In genomic region chr6:138162947-138163569, GRCh38 we compare ENCODE assay signal across 12 cellular contexts. TPM values are rescaled to one million over a fixed set of nuclear protein-coding genes. Genes with fewer than 3 reads are reported as not detected.
A peak's percentile ranks its signal among the peaks of the same experiment; 100 is the strongest.
DNase-seq lines count a peak whose midpoint lies in the region; ATAC-seq, FAIRE-seq and TF ChIP-seq lines count a peak whose summit lies in the region.
"Had no signal": no experiment of that assay in that cellular context is flagged by ENCODE, and none has a peak within 500 bp of the region (broad histone marks: within the 10 kb centered on the region; RNA-seq: fewer than 3 reads in every experiment).

No MANE protein-coding gene starts in this region.

- no peaks in the 10 kb centered on the region for H3K9me3 Mint-ChIP-seq in CD4-positive, alpha-beta T cell
- no peaks in the 10 kb centered on the region for H3K9me3 Mint-ChIP-seq in HFFc6
- H3K9me3 Mint-ChIP-seq in naive thymus-derived CD8-positive, alpha-beta T cell: no peaks in the 10 kb centered on the region

- peak overlapping the region; percentile 58 for H3K4me3 Mint-ChIP-seq in CD4-positive, alpha-beta T cell
- peak overlapping the region; percentile 71 for H3K4me3 Mint-ChIP-seq in HFFc6
- H3K4me3 Mint-ChIP-seq in naive thymus-derived CD8-positive, alpha-beta T cell: peak overlapping the region; percentile 44 to 79 (median 72)

- no peaks in the 10 kb centered on the region for H3K36me3 Mint-ChIP-seq in CD4-positive, alpha-beta T cell (ENCODE audit: low read depth)
- no peaks in the 10 kb centered on the region for H3K36me3 Mint-ChIP-seq in HFFc6 (ENCODE audit: low read depth)
- peaks cover 0 to 2% (median 0%) of the 10 kb centered on the region in 3 donors for H3K36me3 Mint-ChIP-seq in naive thymus-derived CD8-positive, alpha-beta T cell

- CTCF ChIA-PET in CD4-positive, alpha-beta T cell (lab: Charles Lee): no interaction called here
- CTCF ChIA-PET in GM12878 (lab: Yijun Ruan, JAX): no interaction called here

- no peak overlapping the region for H3K4me3 ChIP-seq in GM12878

- no peak for DNase-seq in CD4-positive, alpha-beta T cell
- DNase-seq in HFFc6 (no peak), GM12878 (ENCODE audit: low read depth, low spot score) (no peak), NCI-H2029 (lab: John Stamatoyannopoulos, UW) (no peak), NCI-H2081 (lab: John Stamatoyannopoulos, UW) (no peak), GM19240 (ENCODE audit: insufficient read length, low spot score) (no peak)
- DNase-seq in naive thymus-derived CD8-positive, alpha-beta T cell: no peak
- DNase-seq in stimulated activated CD4-positive, alpha-beta T cell treated with anti-CD3 and anti-CD28 coated beads, Interleukin-1b, Interleukin-23, amount 100 ng/mL, for 48 hours: no peak

- no peak overlapping the region for H3K27ac ChIP-seq in CD4-positive, alpha-beta T cell (ENCODE audit: low read depth, low read length)
- no peak overlapping the region for H3K27ac ChIP-seq in GM12878 (ENCODE audit: control insufficient read depth, insufficient read depth)

- H4K20me1 ChIP-seq in GM12878 (ENCODE audit: control insufficient read depth, insufficient read depth): no peaks in the 10 kb centered on the region

- TF ChIP-seq POLR2A in GM12878 (IDR thresholded peaks at IDR 0.05; ENCODE audit: low read depth, low read length): no peak

- peaks cover 15% of the 10 kb centered on the region for H3K4me1 Mint-ChIP-seq in CD4-positive, alpha-beta T cell (ENCODE audit: low read depth)
- H3K4me1 Mint-ChIP-seq in HFFc6 (ENCODE audit: low read depth): peaks cover 6% of the 10 kb centered on the region; the same call in 1 of the 2 replicates
- H3K4me1 Mint-ChIP-seq in naive thymus-derived CD8-positive, alpha-beta T cell: peaks cover 6 to 16% (median 12%) of the 10 kb centered on the region in 4 donors

- POLR2A ChIA-PET in CD4-positive, alpha-beta T cell (lab: Charles Lee): no interaction called here
- POLR2A ChIA-PET in GM12878 (lab: Charles Lee): no interaction called here
- POLR2A ChIA-PET in naive thymus-derived CD8-positive, alpha-beta T cell (lab: Charles Lee): no interaction called here

- H2AFZ ChIP-seq in GM12878 (ENCODE audit: control insufficient read depth, low read depth, low read length): no peak overlapping the region

- H3K4me2 ChIP-seq in GM12878 (ENCODE audit: control insufficient read depth, insufficient read depth): no peak overlapping the region

- TF ChIP-seq CTCF in CD4-positive, alpha-beta T cell (IDR thresholded peaks at IDR 0.05): no peak
- no peak for TF ChIP-seq CTCF in HFFc6 (IDR thresholded peaks at IDR 0.05)
- TF ChIP-seq CTCF in GM12878 (IDR thresholded peaks at IDR 0.05 in 2 of 3, conservative IDR thresholded peaks at IDR 0.05 in 1 of 3; ENCODE audit: control insufficient read depth in 2 of 3, extremely low read depth in 1 of 3, insufficient read depth in 1 of 3, low read depth in 3 of 3, low read length in 3 of 3): no peak

- FAIRE-seq in GM12878 (lab: Jason Lieb, UNC): no peak
- FAIRE-seq: endometrium had no signal

- WGBS in GM12878 (ENCODE audit: insufficient coverage, insufficient replicate concordance, low lambda C conversion rate, missing lambda C conversion rate): 45% methylated on average over 5 of the region's 5 CpGs

- BruUV-seq in GM12878 (replicated peaks; lab: Mats Ljungman, UMichigan): no TSS peak

- TF ChIP-seq EP300 in GM12878 (IDR thresholded peaks at IDR 0.05; ENCODE audit: borderline replicate concordance in 1 of 2, control insufficient read depth in 1 of 2, low read depth in 2 of 2, low read length in 2 of 2): no peak

- in situ Hi-C loops in GM12878 (cut with MboI): no loop called here

- RAD21 ChIA-PET in GM12878 (lab: Charles Lee; ENCODE audit: unreplicated experiment): no interaction called here

- H3K79me2 ChIP-seq in GM12878 (ENCODE audit: control insufficient read depth, insufficient read depth, low read length): no peaks in the 10 kb centered on the region

- no peaks in the 10 kb centered on the region for H3K9me3 ChIP-seq in CD4-positive, alpha-beta T cell (ENCODE audit: control insufficient read depth, low read length)
- H3K9me3 ChIP-seq in GM12878 (replicated peaks; ENCODE audit: control insufficient read depth, insufficient read depth, low read length): no peaks in the 10 kb centered on the region

- H3K36me3 ChIP-seq in GM12878 (ENCODE audit: control insufficient read depth in 2 of 2, insufficient read depth in 2 of 2, low read length in 1 of 2): no peaks in the 10 kb centered on the region

- SMC1A ChIA-PET in GM12878 (lab: Charles Lee; ENCODE audit: uncharacterized antibody, unreplicated experiment): interaction anchor here (1.5 kb wide), 1 partner anchor 30 kb away, joined by 4 read pairs; no protein-coding TSS in a partner anchor

- peaks cover 84% of the 10 kb centered on the region for H3K27me3 Mint-ChIP-seq in CD4-positive, alpha-beta T cell
- peaks cover 49% of the 10 kb centered on the region for H3K27me3 Mint-ChIP-seq in HFFc6 (ENCODE audit: insufficient read depth)
- peaks cover 47 to 81% (median 62%) of the 10 kb centered on the region in 5 donors for H3K27me3 Mint-ChIP-seq in naive thymus-derived CD8-positive, alpha-beta T cell

- H3K9ac ChIP-seq in GM12878 (ENCODE audit: control insufficient read depth, insufficient read depth, low read length): no peak overlapping the region

- H3K27me3 ChIP-seq in CD4-positive, alpha-beta T cell (ENCODE audit: control insufficient read depth, insufficient read depth, low read length): peaks cover 82% of the 10 kb centered on the region
- peaks cover 12 to 21% of the 10 kb centered on the region in 2 experiments for H3K27me3 ChIP-seq in GM12878 (replicated peaks in 1 of 2; ENCODE audit: control insufficient read depth in 2 of 2, insufficient read depth in 2 of 2, low read length in 1 of 2)

- TF ChIP-seq RAD21 in GM12878 (IDR thresholded peaks at IDR 0.05; ENCODE audit: insufficient read depth, low read depth, low read length): no peak

- no peaks in the 10 kb centered on the region for H3K4me1 ChIP-seq in GM12878 (ENCODE audit: control insufficient read depth, insufficient read depth, low read length)

- ATAC-seq in CD4-positive, alpha-beta T cell (ENCODE audit: poor library complexity): no peak
- ATAC-seq in GM12878: no peak
- ATAC-seq in naive thymus-derived CD8-positive, alpha-beta T cell: no peak

- no peak overlapping the region for H3K27ac Mint-ChIP-seq in CD4-positive, alpha-beta T cell
- no peak overlapping the region for H3K27ac Mint-ChIP-seq in HFFc6
- no peak overlapping the region for H3K27ac Mint-ChIP-seq in naive thymus-derived CD8-positive, alpha-beta T cell

- intact Hi-C loops in CD4-positive, alpha-beta T cell (cut with DNase I, micrococcal nuclease): no loop called here
- intact Hi-C loops in GM12878 (cut with micrococcal nuclease; ENCODE audit: unreplicated experiment): no loop called here

RNA-seq across cellular contexts. Expression of gene ARFGEF3, which starts 1.3 kb away (rescaled TPM):
- not detected for total RNA-seq in CD4-positive, alpha-beta T cell
- total RNA-seq in HFFc6 (2021; fragmentation: NEBNext Ultra II Directional; extraction: Animal tissue kit (Norgen Biotek cat#: 25700)): under 1 TPM; 0.06 to 0.19 (median 0.08) TPM
- total RNA-seq in GM12878 (2013; cell fraction: nucleolus; rRNA removed): not detected in 2 replicates
- total RNA-seq in GM12878 (2014; rRNA removed) (under 0.01 TPM in 2 replicates), GM12878 (2014; rRNA removed; fragmentation: Illumina TruSeq; extraction: Trizol) (under 0.01 TPM in 1 of 2 replicates, not detected in the other), GM12878 (2021) (0.03 and 0.08 TPM in 2 replicates)
- polyA plus RNA-seq in GM12878 (2011; ENCODE audit: low read depth): 0.05 TPM
- polyA plus RNA-seq in GM12878 (2011; rRNA removed) (0.01 and 0.03 TPM in 2 replicates), GM12878 (2014; fragmentation: Illumina TruSeq; extraction: Trizol) (0.03 TPM in 2 replicates), GM12878 (2014; fragmentation: Nextera tagmentation; extraction: Ambion mirVana) (under 1 TPM in 1 of 2 experiments, not detected in 1; 0.02 TPM), GM12878 (2014; rRNA removed) (under 0.01 and 0.01 TPM in 2 replicates), GM12878 (2016; fragmentation: Nextera tagmentation; extraction: Ambion mirVana) (under 1 TPM; 0.01 to 0.03 TPM)
- polyA plus RNA-seq in GM12878 (2011; cell fraction: cytosol; rRNA removed): 0.01 TPM in 1 of 2 replicates, not detected in the other
- polyA plus RNA-seq in GM12878 (2011; cell fraction: nucleus; rRNA removed): 0.03 and 0.04 TPM in 2 replicates
- 0.07 and 0.13 TPM in 2 replicates for polyA plus RNA-seq in GM12878 (2012)
- polyA minus RNA-seq in GM12878 (2011; rRNA and poly(A)+ RNA removed): under 0.01 and 0.05 TPM in 2 replicates
- polyA minus RNA-seq in GM12878 (2011; cell fraction: cytosol; rRNA and poly(A)+ RNA removed): not detected in 2 replicates
- polyA minus RNA-seq in GM12878 (2011; cell fraction: nucleus; rRNA and poly(A)+ RNA removed): 0.10 TPM in 1 of 2 replicates, not detected in the other
- total RNA-seq in naive thymus-derived CD8-positive, alpha-beta T cell: not detected
- polyA plus RNA-seq in naive thymus-derived CD8-positive, alpha-beta T cell: not detected

RNA-seq across cellular contexts. Expression of gene PBOV1, which starts 55.2 kb away (rescaled TPM):
- not detected for total RNA-seq in CD4-positive, alpha-beta T cell
- total RNA-seq in HFFc6 (2021; fragmentation: NEBNext Ultra II Directional; extraction: Animal tissue kit (Norgen Biotek cat#: 25700)): not detected
- not detected in 2 replicates for total RNA-seq in GM12878 (2013; cell fraction: nucleolus; rRNA removed)
- total RNA-seq in GM12878 (2014; rRNA removed) (not detected in 2 replicates), GM12878 (2014; rRNA removed; fragmentation: Illumina TruSeq; extraction: Trizol) (not detected in 2 replicates), GM12878 (2021) (not detected in 2 replicates)
- not detected for polyA plus RNA-seq in GM12878 (2011; ENCODE audit: low read depth)
- polyA plus RNA-seq in GM12878 (2011; rRNA removed) (not detected in 2 replicates), GM12878 (2014; fragmentation: Illumina TruSeq; extraction: Trizol) (not detected in 2 replicates), GM12878 (2014; fragmentation: Nextera tagmentation; extraction: Ambion mirVana) (not detected), GM12878 (2014; rRNA removed) (not detected in 2 replicates), GM12878 (2016; fragmentation: Nextera tagmentation; extraction: Ambion mirVana) (not detected)
- not detected in 2 replicates for polyA plus RNA-seq in GM12878 (2011; cell fraction: cytosol; rRNA removed)
- polyA plus RNA-seq in GM12878 (2011; cell fraction: nucleus; rRNA removed): not detected in 2 replicates
- polyA plus RNA-seq in GM12878 (2012): not detected in 2 replicates
- not detected in 2 replicates for polyA minus RNA-seq in GM12878 (2011; rRNA and poly(A)+ RNA removed)
- not detected in 2 replicates for polyA minus RNA-seq in GM12878 (2011; cell fraction: cytosol; rRNA and poly(A)+ RNA removed)
- not detected in 2 replicates for polyA minus RNA-seq in GM12878 (2011; cell fraction: nucleus; rRNA and poly(A)+ RNA removed)
- not detected for total RNA-seq in naive thymus-derived CD8-positive, alpha-beta T cell
- not detected for polyA plus RNA-seq in naive thymus-derived CD8-positive, alpha-beta T cell
- total RNA-seq: activated CD8-positive, alpha-beta memory T cell treated with anti-CD3 and anti-CD28 coated beads for 36 hours; HT1080; mesenteric fat pad had no signal

RNA-seq across cellular contexts. Expression of gene PERP, which starts 55.8 kb away (rescaled TPM):
- 1 to 10 TPM; 1.3 to 1.4 TPM for total RNA-seq in CD4-positive, alpha-beta T cell
- 10 to 100 TPM; 40.6 to 53.4 (median 47.9) TPM for total RNA-seq in HFFc6 (2021; fragmentation: NEBNext Ultra II Directional; extraction: Animal tissue kit (Norgen Biotek cat#: 25700))
- total RNA-seq in GM12878 (2013; cell fraction: nucleolus; rRNA removed): 0.33 and 0.42 TPM in 2 replicates
- total RNA-seq in GM12878 (2014; rRNA removed): 0.45 and 0.87 TPM in 2 replicates
- 0.54 and 0.64 TPM in 2 replicates for total RNA-seq in GM12878 (2014; rRNA removed; fragmentation: Illumina TruSeq; extraction: Trizol)
- 0.92 and 1.1 TPM in 2 replicates for total RNA-seq in GM12878 (2021)
- 0.25 TPM for polyA plus RNA-seq in GM12878 (2011; ENCODE audit: low read depth)
- polyA plus RNA-seq in GM12878 (2011; rRNA removed): 1.9 and 2.3 TPM in 2 replicates
- polyA plus RNA-seq in GM12878 (2011; cell fraction: cytosol; rRNA removed): 1.2 and 1.4 TPM in 2 replicates
- 0.37 and 0.54 TPM in 2 replicates for polyA plus RNA-seq in GM12878 (2011; cell fraction: nucleus; rRNA removed)
- 0.54 and 1.2 TPM in 2 replicates for polyA plus RNA-seq in GM12878 (2012)
- 0.78 and 0.89 TPM in 2 replicates for polyA plus RNA-seq in GM12878 (2014; fragmentation: Illumina TruSeq; extraction: Trizol)
- polyA plus RNA-seq in GM12878 (2014; fragmentation: Nextera tagmentation; extraction: Ambion mirVana): under 1 TPM; 0.37 to 0.60 TPM
- polyA plus RNA-seq in GM12878 (2014; rRNA removed): 0.73 and 0.74 TPM in 2 replicates
- polyA plus RNA-seq in GM12878 (2016; fragmentation: Nextera tagmentation; extraction: Ambion mirVana): 1 to 10 TPM; 2.1 to 2.4 TPM
- 1.2 and 1.3 TPM in 2 replicates for polyA minus RNA-seq in GM12878 (2011; rRNA and poly(A)+ RNA removed)
- polyA minus RNA-seq in GM12878 (2011; cell fraction: cytosol; rRNA and poly(A)+ RNA removed): 1.1 and 1.7 TPM in 2 replicates
- polyA minus RNA-seq in GM12878 (2011; cell fraction: nucleus; rRNA and poly(A)+ RNA removed): 0.24 and 0.57 TPM in 2 replicates
- under 1 TPM; 0.27 to 0.39 TPM for total RNA-seq in naive thymus-derived CD8-positive, alpha-beta T cell
- polyA plus RNA-seq in naive thymus-derived CD8-positive, alpha-beta T cell: under 1 TPM; 0.05 to 0.77 (median 0.48) TPM

Comparison
In these comparisons a context has a peak if more than half of its experiments do, and no peak if none do; other contexts are left out.
1. RNA of gene PERP, which starts 55.8 kb away (total RNA-seq): 40.6 to 53.4 TPM in HFFc6; 1.3 to 1.4 TPM in CD4-positive, alpha-beta T cell, 0.33 to 1.1 TPM in GM12878 and 0.27 to 0.39 TPM in naive thymus-derived CD8-positive, alpha-beta T cell; every median in the first group is over 10 times any median in the second.
2. Peak in every context shown above with its lines, with median percentiles within 50 percentile points of each other: H3K4me3 Mint-ChIP-seq.